In the genomic region with DNA sequence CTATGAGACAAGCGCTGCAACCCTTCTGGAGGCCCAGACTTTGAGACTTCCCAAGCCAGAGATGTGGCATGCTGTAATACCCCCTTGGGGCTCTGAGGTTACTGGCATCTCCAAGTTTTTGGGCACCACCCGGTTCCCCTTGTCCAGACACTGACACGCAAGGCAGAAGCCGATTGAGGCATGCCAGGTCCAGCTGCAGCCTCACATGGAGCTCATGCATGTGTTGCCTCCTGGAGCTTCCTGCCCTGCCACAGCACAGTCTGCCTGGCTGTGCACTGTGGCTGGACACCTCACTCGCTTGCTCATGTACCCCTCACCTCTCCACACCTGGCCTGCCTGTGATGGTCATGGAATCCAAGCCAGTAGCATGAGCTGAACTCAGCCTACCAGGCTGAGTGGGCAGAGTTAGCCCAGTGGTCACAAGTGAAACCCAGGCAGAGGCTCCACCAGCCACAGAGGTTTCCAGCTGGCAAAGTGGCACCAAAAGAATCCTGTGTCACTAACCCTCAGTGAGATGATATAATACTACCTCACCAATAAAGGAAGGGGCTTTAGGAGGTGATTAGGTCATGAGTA, we compare ENCODE assay signal across 33 cellular contexts.
"Had no signal": no experiment of that assay in that cellular context is flagged by ENCODE, and none has a peak within 500 bp of the region (broad histone marks: within the 10 kb centered on the region; RNA-seq: fewer than 3 reads in every experiment).

No MANE protein-coding gene starts in this region.

- H2AFZ ChIP-seq: hepatocyte, parathyroid adenoma had no signal

- H3K4me2 ChIP-seq: hepatocyte, smooth muscle cell had no signal

- H3K27me3 Mint-ChIP-seq: dendritic cell treated with granulocyte-macrophage colony-stimulating factor and Interleukin-4, amounts not matched to agents 40 ng/mL and 50 ng/mL, for 4 days; memory B cell; naive B cell; natural killer cell treated with Interleukin-12 subunit alpha and Interleukin-12 subunit beta and Interleukin-15 and Interleukin-18, amount 100 ng/mL, for 72 hours; progenitor cell of endocrine pancreas had no signal

- H3K27ac ChIP-seq: colonic mucosa, epithelial cell of prostate, foreskin keratinocyte, gastroesophageal sphincter, heart left ventricle, hepatocyte, lower lobe of right lung, parathyroid adenoma, right atrium auricular region, testis, tibial artery, upper lobe of left lung had no signal

- H3K79me2 ChIP-seq: hepatocyte, parathyroid adenoma had no signal

- H3K36me3 Mint-ChIP-seq: memory B cell; mesothelial cell of epicardium; naive B cell; natural killer cell treated with Interleukin-12 subunit alpha and Interleukin-12 subunit beta and Interleukin-15 and Interleukin-18, amount 100 ng/mL, for 72 hours; stimulated activated effector memory CD8-positive, alpha-beta T cell treated with anti-CD3 and anti-CD28 coated beads, Interleukin-12 subunit alpha, Interleukin-12 subunit beta, amount 100 ng/mL, for 72 hours had no signal

- H3K27me3 ChIP-seq: colonic mucosa, foreskin keratinocyte, gastroesophageal sphincter, heart left ventricle, hepatocyte, right atrium auricular region, testis, tibial artery, upper lobe of left lung had no signal

- H3K27ac Mint-ChIP-seq: dendritic cell treated with granulocyte-macrophage colony-stimulating factor and Interleukin-4, amounts not matched to agents 40 ng/mL and 50 ng/mL, for 4 days; endodermal cell; memory B cell; mesothelial cell of epicardium; naive B cell; natural killer cell treated with Interleukin-12 subunit alpha and Interleukin-12 subunit beta and Interleukin-15 and Interleukin-18, amount 100 ng/mL, for 72 hours; progenitor cell of endocrine pancreas; stimulated activated effector memory CD8-positive, alpha-beta T cell treated with anti-CD3 and anti-CD28 coated beads, Interleukin-12 subunit alpha, Interleukin-12 subunit beta, amount 100 ng/mL, for 72 hours had no signal

- H3K4me1 ChIP-seq: colonic mucosa, foreskin keratinocyte, gastroesophageal sphincter, heart left ventricle, lower lobe of right lung, parathyroid adenoma, right atrium auricular region, testis, upper lobe of left lung had no signal

- DNase-seq: colonic mucosa; effector CD8-positive, alpha-beta T cell; endodermal cell; foreskin keratinocyte; heart left ventricle; kidney glomerular epithelial cell; left ventricle myocardium superior; lower lobe of right lung; mucosa of descending colon; naive B cell; stimulated activated CD4-positive, alpha-beta T cell treated with anti-CD3 and anti-CD28 coated beads, Interleukin-12 subunit alpha, Interleukin-12 subunit beta, amount 100 ng/mL, for 4 hours; stimulated activated CD4-positive, alpha-beta T cell treated with anti-CD3 and anti-CD28 coated beads, Interleukin-2, amount 100 ng/mL, for 24 hours; stimulated activated CD4-positive, alpha-beta T cell treated with anti-CD3 and anti-CD28 coated beads, Interleukin-4, amount 100 ng/mL, for 24 hours; stimulated activated naive CD8-positive, alpha-beta T cell treated with anti-CD3 and anti-CD28 coated beads, Interleukin-15, Interleukin-2, amounts not matched to agents 100 U/mL and 50 U/mL, for 24 hours; substantia nigra; testis; tibial artery had no signal

- H3K4me3 ChIP-seq: colonic mucosa, gastroesophageal sphincter, heart left ventricle, hepatocyte, lower lobe of right lung, mucosa of descending colon, right atrium auricular region, smooth muscle cell, testis, tibial artery, upper lobe of left lung had no signal

- H3K4me1 Mint-ChIP-seq: endodermal cell; memory B cell; mesothelial cell of epicardium; naive B cell; neural crest cell; stimulated activated effector memory CD8-positive, alpha-beta T cell treated with anti-CD3 and anti-CD28 coated beads, Interleukin-12 subunit alpha, Interleukin-12 subunit beta, amount 100 ng/mL, for 72 hours had no signal

- ATAC-seq: esophagus mucosa; foreskin keratinocyte; gastroesophageal sphincter; heart left ventricle; left ventricle myocardium superior; mucosa of descending colon; natural killer cell treated with Interleukin-12 subunit alpha and Interleukin-12 subunit beta and Interleukin-15 and Interleukin-18, amount 100 ng/mL, for 72 hours; sciatic nerve; stimulated activated effector memory CD8-positive, alpha-beta T cell treated with anti-CD3 and anti-CD28 coated beads, Interleukin-12 subunit alpha, Interleukin-12 subunit beta, amount 100 ng/mL, for 72 hours; stimulated activated naive CD8-positive, alpha-beta T cell treated with anti-CD3 and anti-CD28 coated beads, Interleukin-15, Interleukin-2, amounts not matched to agents 100 U/mL and 50 U/mL, for 24 hours had no signal

- H3K4me3 Mint-ChIP-seq: dendritic cell treated with granulocyte-macrophage colony-stimulating factor and Interleukin-4, amounts not matched to agents 40 ng/mL and 50 ng/mL, for 4 days; endodermal cell; memory B cell; mesothelial cell of epicardium; naive B cell; natural killer cell treated with Interleukin-12 subunit alpha and Interleukin-12 subunit beta and Interleukin-15 and Interleukin-18, amount 100 ng/mL, for 72 hours; neural crest cell; stimulated activated effector memory CD8-positive, alpha-beta T cell treated with anti-CD3 and anti-CD28 coated beads, Interleukin-12 subunit alpha, Interleukin-12 subunit beta, amount 100 ng/mL, for 72 hours had no signal

- H3K9ac ChIP-seq: parathyroid adenoma had no signal

- H3K9me3 ChIP-seq: colonic mucosa, lower lobe of right lung, testis, tibial artery had no signal

- H3K36me3 ChIP-seq: colonic mucosa, gastroesophageal sphincter, heart left ventricle, lower lobe of right lung, right atrium auricular region, tibial artery, upper lobe of left lung had no signal
